Comparison of ENCODE assay signal across 8 cellular contexts in genomic region chr17:16352838-16353701, GRCh38. TPM values are rescaled to one million over a fixed set of nuclear protein-coding genes. Genes with fewer than 3 reads are reported as not detected.
A peak's percentile ranks its signal among the peaks of the same experiment; 100 is the strongest.
DNase-seq lines count a peak whose midpoint lies in the region; ATAC-seq and TF ChIP-seq lines count a peak whose summit lies in the region.

CENPV (minus strand) TSS chr17:16353469; CDS start chr17:16353436, 33 bp downstream.

- intact Hi-C loops in left lung (cut with DNase I): no loop called here

- CTCF ChIA-PET in HEK293 (lab: Yijun Ruan, JAX): interaction anchor here (0.6 to 7.9 kb wide), 13 partner anchors 9 to 169 kb away, joined by 3 to 89 read pairs (median 4); no protein-coding TSS in a partner anchor

- peak within 1 kb of the TSS; percentile 62 for H3K4me3 ChIP-seq in GM12864 (ENCODE audit: low read depth, low read length)
- peak within 1 kb of the TSS; percentile 77 for H3K4me3 ChIP-seq in HEK293 (ENCODE audit: low read depth, low read length)
- H3K4me3 ChIP-seq in left lung: peak within 1 kb of the TSS; percentile 41 to 64

- H3K27ac ChIP-seq in HEK293 (ENCODE audit: extremely low read depth, low read depth, low read length) (peak within 1 kb of the TSS; percentile 97), left lung (no peak within 1 kb of the TSS)

- peaks cover 3% of the 10 kb centered on the region; the same call in 1 of the 2 replicates for H3K4me1 ChIP-seq in HEK293 (ENCODE audit: control insufficient read depth, insufficient read depth, low read length)
- peaks cover 0 to 16% of the 10 kb centered on the region in 2 donors for H3K4me1 ChIP-seq in left lung

- peaks cover 14 to 19% of the 10 kb centered on the region in 2 experiments for H3K36me3 ChIP-seq in HEK293 (ENCODE audit: control insufficient read depth in 2 of 2, insufficient read depth in 1 of 2, low read length in 2 of 2)
- H3K36me3 ChIP-seq in left lung: peaks cover 0 to 10% of the 10 kb centered on the region in 2 donors

- H3K27me3 ChIP-seq in left lung: peaks cover 0 to 33% of the 10 kb centered on the region in 2 donors

- DNase-seq in GM12864 (ENCODE audit: low read depth) (no peak), NCI-H1930 (lab: John Stamatoyannopoulos, UW) (peak; percentile 61 to 81), cerebellar cortex (ENCODE audit: low spot score) (peak; percentile 48), left lung (peak; percentile 39 to 87)
- DNase-seq in activated CD4-positive, CD25-positive, alpha-beta regulatory T cell treated with anti-CD3 and anti-CD28 coated beads, Interleukin-2, amount 50 U/mL, for 72 hours: peak; percentile 66
- DNase-seq in stimulated activated CD4-positive, alpha-beta T cell treated with anti-CD3 and anti-CD28 coated beads, Interleukin-4, amount 100 ng/mL, for 24 hours: peak; percentile 66

- ATAC-seq in left lung: peak; percentile 81
- ATAC-seq in HG03378 (IDR thresholded peaks at IDR 0.05; ENCODE audit: unreplicated experiment): no peak

- TF ChIP-seq CTCF in GM12864 (IDR thresholded peaks at IDR 0.05; ENCODE audit: low read depth, low read length, missing control alignments) (peak; percentile 25), HEK293 (tag by site-specific recombination; IDR thresholded peaks at IDR 0.05) (peak; percentile 19; the same call in 1 of the 2 replicates), left lung (IDR thresholded peaks at IDR 0.05) (no peak)

- POLR2A ChIA-PET in HEK293 (lab: Yijun Ruan, JAX): interaction anchor here (1.0 to 5.3 kb wide), 9 partner anchors 10 to 353 kb away, joined by 3 to 44 read pairs (median 4); partner anchors contain the start of genes TTC19, UBB and ZSWIM7

- H3K9me3 ChIP-seq in HEK293 (ENCODE audit: control insufficient read depth, insufficient read depth, low read depth, low read length) (no peaks in the 10 kb centered on the region), left lung (no peaks in the 10 kb centered on the region)

TF ChIP-seq in HEK293, 187 proteins besides CTCF, POLR2A, EP300 and RAD21 (continues in another document):
- TF ChIP-seq ZNF76 (tag by site-specific recombination; IDR thresholded peaks at IDR 0.05; ENCODE audit: borderline replicate concordance, low read depth) (peak; percentile 75; the same call in 1 of the 2 replicates), ZIC2 (tag by site-specific recombination; IDR thresholded peaks at IDR 0.05) (0 out of 2 replicates have a peak, but pooled peaks have one; percentile 29), ZNF26 (tag by site-specific recombination; IDR thresholded peaks at IDR 0.05) (no peak), GFI1B (tag by site-specific recombination; IDR thresholded peaks at IDR 0.05) (no peak), ZNF785 (tag by site-specific recombination; IDR thresholded peaks at IDR 0.05) (no peak), YY1 (tag by site-specific recombination; IDR thresholded peaks at IDR 0.05) (0 out of 2 replicates have a peak, but pooled peaks have one; percentile 8), KLF16 (tag by site-specific recombination; IDR thresholded peaks at IDR 0.05) (0 out of 2 replicates have a peak, but pooled peaks have one; percentile 10), ZBTB10 (tag by site-specific recombination; IDR thresholded peaks at IDR 0.05) (0 out of 2 replicates have a peak, but pooled peaks have one; percentile 8), ZNF529 (tag by site-specific recombination; IDR thresholded peaks at IDR 0.05; ENCODE audit: insufficient replicate concordance) (no peak), ZNF514 (tag by site-specific recombination; IDR thresholded peaks at IDR 0.05) (no peak), PBX3 (CRISPR knock-in tag; IDR thresholded peaks at IDR 0.05) (peak; percentile 13; the same call in 1 of the 2 replicates), ZFP3 (tag by site-specific recombination; IDR thresholded peaks at IDR 0.05; ENCODE audit: low read depth) (no peak), GLI2 (tag by site-specific recombination; IDR thresholded peaks at IDR 0.05; ENCODE audit: borderline replicate concordance, low read depth) (no peak), ZNF391 (tag by site-specific recombination; IDR thresholded peaks at IDR 0.05; ENCODE audit: borderline replicate concordance, low read depth) (no peak), ZNF629 (tag by site-specific recombination; IDR thresholded peaks at IDR 0.05) (no peak), ZSCAN30 (tag by site-specific recombination; IDR thresholded peaks at IDR 0.05) (0 out of 2 replicates have a peak, but pooled peaks have one; percentile 33), ZNF777 (tag by site-specific recombination; IDR thresholded peaks at IDR 0.05; ENCODE audit: borderline replicate concordance) (peak; percentile 56; the same call in 1 of the 2 replicates), SP3 (tag by site-specific recombination; IDR thresholded peaks at IDR 0.05) (0 out of 2 replicates have a peak, but pooled peaks have one; percentile 2), OSR2 (tag by site-specific recombination; IDR thresholded peaks at IDR 0.05) (no peak), ZBTB26 (tag by site-specific recombination; optimal IDR thresholded peaks at IDR 0.05) (peak; percentile 90), ZNF639 (tag by site-specific recombination; IDR thresholded peaks at IDR 0.05) (no peak), GLIS1 (tag by site-specific recombination; IDR thresholded peaks at IDR 0.05) (peak; percentile 17; the same call in 1 of the 2 replicates), ZBTB8A (tag by site-specific recombination; IDR thresholded peaks at IDR 0.05) (peak; percentile 91)

RNA-seq across cellular contexts. Expression of gene CENPV, which starts in this region (rescaled TPM):
- total RNA-seq in left lung: 10 to 100 TPM; 11.5 to 13.5 TPM

Comparison
In these comparisons a context has a peak if more than half of its experiments do, and no peak if none do; other contexts are left out.
1. CTCF ChIP-seq: peak in GM12864 (single experiment) and HEK293 (single experiment); none in left lung (0 of 2).
2. Peak in every context shown above with its lines, with median percentiles within 50 percentile points of each other: H3K4me3 ChIP-seq.